Comparison of ENCODE assay signal across 1 cellular context in the genomic region with DNA sequence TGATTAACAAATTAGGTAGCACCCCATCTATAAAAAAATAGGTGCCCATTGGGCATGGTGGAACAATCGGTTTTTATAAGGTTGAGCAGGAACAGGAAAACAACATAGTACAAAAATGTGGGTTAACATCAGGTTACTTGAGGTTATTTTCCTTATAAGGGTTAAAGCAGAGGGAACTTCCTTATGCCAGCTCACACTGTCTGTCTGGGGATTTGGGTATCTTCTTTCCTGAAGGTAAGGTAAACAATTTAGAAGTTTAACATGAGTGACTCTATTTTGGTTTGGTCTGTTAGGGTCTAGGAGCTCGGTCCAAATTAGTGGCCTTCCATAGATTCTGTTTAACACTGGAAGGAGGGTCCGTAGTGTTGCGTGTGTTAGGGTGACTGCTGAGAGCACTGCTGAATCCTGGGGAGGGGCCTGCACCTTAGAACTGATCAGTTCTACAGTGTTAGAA.
TF ChIP-seq lines count a peak whose summit lies in the region.

No MANE protein-coding gene starts in this region.

TF ChIP-seq in SK-N-SH, 30 proteins besides CTCF, POLR2A, EP300 and RAD21 (continued from another document):
- TF ChIP-seq, protein P1, sequence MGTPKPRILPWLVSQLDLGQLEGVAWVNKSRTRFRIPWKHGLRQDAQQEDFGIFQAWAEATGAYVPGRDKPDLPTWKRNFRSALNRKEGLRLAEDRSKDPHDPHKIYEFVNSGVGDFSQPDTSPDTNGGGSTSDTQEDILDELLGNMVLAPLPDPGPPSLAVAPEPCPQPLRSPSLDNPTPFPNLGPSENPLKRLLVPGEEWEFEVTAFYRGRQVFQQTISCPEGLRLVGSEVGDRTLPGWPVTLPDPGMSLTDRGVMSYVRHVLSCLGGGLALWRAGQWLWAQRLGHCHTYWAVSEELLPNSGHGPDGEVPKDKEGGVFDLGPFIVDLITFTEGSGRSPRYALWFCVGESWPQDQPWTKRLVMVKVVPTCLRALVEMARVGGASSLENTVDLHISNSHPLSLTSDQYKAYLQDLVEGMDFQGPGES (IDR thresholded peaks at IDR 0.05; ENCODE audit: low read depth, low read length): no peak
- TF ChIP-seq SIN3A (IDR thresholded peaks at IDR 0.05; ENCODE audit: borderline replicate concordance, low read depth, low read length) (no peak), MXI1 (IDR thresholded peaks at IDR 0.05; ENCODE audit: low read depth, low read length) (no peak)
